In the genomic region with DNA sequence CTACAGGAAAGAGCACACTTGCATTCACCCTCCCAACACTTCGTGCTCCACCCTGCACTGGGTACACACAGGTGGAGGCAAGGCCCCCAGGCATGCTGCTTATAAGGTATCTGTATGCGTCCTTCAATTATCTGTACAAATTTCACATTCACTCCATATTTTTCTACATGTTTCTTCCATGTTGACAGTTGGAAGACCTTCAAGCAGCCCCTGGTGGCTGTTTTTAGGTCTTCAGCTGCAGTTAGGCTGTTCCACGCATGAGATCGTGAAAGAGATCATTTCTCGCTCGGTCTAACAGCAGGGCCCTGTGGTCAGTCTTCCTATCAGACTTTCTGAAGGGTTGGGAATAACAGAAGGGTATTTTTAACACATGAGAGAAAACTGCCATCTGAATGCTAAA, we compare ENCODE assay signal across 21 cellular contexts. TPM values are rescaled to one million over a fixed set of nuclear protein-coding genes. Genes with fewer than 3 reads are reported as not detected.
A peak's percentile ranks its signal among the peaks of the same experiment; 100 is the strongest.
DNase-seq lines count a peak whose midpoint lies in the region; ATAC-seq, FAIRE-seq and TF ChIP-seq lines count a peak whose summit lies in the region.
"Had no signal": no experiment of that assay in that cellular context is flagged by ENCODE, and none has a peak within 500 bp of the region (broad histone marks: within the 10 kb centered on the region; RNA-seq: fewer than 3 reads in every experiment).

No MANE protein-coding gene starts in this region.

- no peaks in the 10 kb centered on the region for H3K27me3 Mint-ChIP-seq in MCF 10A (ENCODE audit: insufficient read depth, unreplicated experiment)
- H3K27me3 Mint-ChIP-seq in stimulated activated memory B cell treated with anti-CD40 and anti-IgM and Interleukin-4, amounts not matched to agents 10 μg/mL and 1 μg/mL and 100 μg/mL, for 72 hours = no peaks in the 10 kb centered on the region
- H3K27me3 Mint-ChIP-seq: activated naive CD8-positive, alpha-beta T cell treated with anti-CD3 and anti-CD28 coated beads for 36 hours had no signal

- H3K9me3 ChIP-seq in mammary epithelial cell (replicated peaks; ENCODE audit: insufficient read depth, low read length) (no peaks in the 10 kb centered on the region), OCI-LY7 (ENCODE audit: low read length) (peaks cover 22% of the 10 kb centered on the region; the same call in 1 of the 2 replicates), kidney (ENCODE audit: control insufficient read depth in 1 of 2, low read length in 2 of 2) (no peaks in the 10 kb centered on the region)
- H3K9me3 ChIP-seq: colonic mucosa had no signal

- H3K4me1 Mint-ChIP-seq in MCF 10A (ENCODE audit: insufficient read depth, unreplicated experiment) = peaks cover 7% of the 10 kb centered on the region
- H3K4me1 Mint-ChIP-seq in stimulated activated memory B cell treated with anti-CD40 and anti-IgM and Interleukin-4, amounts not matched to agents 10 μg/mL and 1 μg/mL and 100 μg/mL, for 72 hours = peaks cover 34% of the 10 kb centered on the region
- H3K4me1 Mint-ChIP-seq: activated naive CD8-positive, alpha-beta T cell treated with anti-CD3 and anti-CD28 coated beads for 36 hours had no signal

- H3K4me3 Mint-ChIP-seq in MCF 10A (ENCODE audit: unreplicated experiment) = no peak overlapping the region
- no peak overlapping the region for H3K4me3 Mint-ChIP-seq in stimulated activated memory B cell treated with anti-CD40 and anti-IgM and Interleukin-4, amounts not matched to agents 10 μg/mL and 1 μg/mL and 100 μg/mL, for 72 hours
- H3K4me3 Mint-ChIP-seq: activated naive CD8-positive, alpha-beta T cell treated with anti-CD3 and anti-CD28 coated beads for 36 hours had no signal

- BruUV-seq in MCF 10A (replicated peaks; lab: Mats Ljungman, UMichigan) = no TSS peak
- no TSS peak for BruUV-seq in mammary epithelial cell (replicated peaks; lab: Mats Ljungman, UMichigan)
- BruUV-seq in OCI-LY7 (replicated peaks; lab: Mats Ljungman, UMichigan) = no TSS peak

- H3K79me2 ChIP-seq in mammary epithelial cell (ENCODE audit: insufficient read depth, low read length) = no peaks in the 10 kb centered on the region
- no peaks in the 10 kb centered on the region for H3K79me2 ChIP-seq in OCI-LY7 (ENCODE audit: insufficient read depth, low read depth, low read length)

- in situ Hi-C loops in mammary epithelial cell (cut with MboI; ENCODE audit: low sequenced_read_pairs in 2 of 2) = no loop called here

- no peak overlapping the region for H3K27ac Mint-ChIP-seq in MCF 10A (ENCODE audit: low read depth, unreplicated experiment)
- peak overlapping the region; percentile 45 for H3K27ac Mint-ChIP-seq in stimulated activated memory B cell treated with anti-CD40 and anti-IgM and Interleukin-4, amounts not matched to agents 10 μg/mL and 1 μg/mL and 100 μg/mL, for 72 hours
- H3K27ac Mint-ChIP-seq: activated naive CD8-positive, alpha-beta T cell treated with anti-CD3 and anti-CD28 coated beads for 36 hours had no signal

- no peak for FAIRE-seq in kidney (lab: Jason Lieb, UNC)
- FAIRE-seq: endometrium, TTC549, urothelium cell line had no signal

- H3K4me3 ChIP-seq in mammary epithelial cell (replicated peaks in 1 of 3; ENCODE audit: insufficient read depth in 1 of 3, low read depth in 2 of 3, low read length in 3 of 3) = no peak overlapping the region
- no peak overlapping the region for H3K4me3 ChIP-seq in OCI-LY7 (ENCODE audit: low read depth, low read length, poor library complexity, severe bottlenecking)
- H3K4me3 ChIP-seq in kidney (ENCODE audit: low read length in 2 of 2) = no peak overlapping the region
- H3K4me3 ChIP-seq: BLaER1 treated with 17β-estradiol and CSF1 and Interleukin-3, amounts not matched to agents 10 nM and 100 nM; colonic mucosa; spleen had no signal

- no peak overlapping the region for H2AFZ ChIP-seq in mammary epithelial cell (ENCODE audit: low read depth, low read length)
- no peak overlapping the region for H2AFZ ChIP-seq in OCI-LY7 (ENCODE audit: low read length)

- H3K4me1 ChIP-seq in mammary epithelial cell (ENCODE audit: insufficient read depth, low read length) (no peaks in the 10 kb centered on the region), OCI-LY7 (ENCODE audit: insufficient read depth, low read length, poor library complexity, severe bottlenecking) (peaks cover 17% of the 10 kb centered on the region), kidney (ENCODE audit: control insufficient read depth in 1 of 2, insufficient read depth in 1 of 2, low read depth in 1 of 2, low read length in 2 of 2) (no peaks in the 10 kb centered on the region)
- H3K4me1 ChIP-seq: colonic mucosa, foreskin keratinocyte, spleen had no signal

- no peak overlapping the region for H3K4me2 ChIP-seq in mammary epithelial cell (ENCODE audit: insufficient read depth, low read depth, low read length)
- no peak overlapping the region for H3K4me2 ChIP-seq in OCI-LY7 (ENCODE audit: low read length)
- H3K4me2 ChIP-seq: BLaER1 treated with 17β-estradiol and CSF1 and Interleukin-3, amounts not matched to agents 10 nM and 100 nM had no signal

- ATAC-seq in stimulated activated memory B cell treated with anti-CD40 and anti-IgM and Interleukin-4, amounts not matched to agents 10 μg/mL and 1 μg/mL and 100 μg/mL, for 72 hours = no peak
- no peak for ATAC-seq in HG03196 (IDR thresholded peaks at IDR 0.05; ENCODE audit: unreplicated experiment)
- ATAC-seq: foreskin keratinocyte had no signal

- 88% methylated on average over 6 of the region's 6 CpGs for WGBS in mammary epithelial cell (ENCODE audit: low coverage, missing lambda C conversion rate)

- peak; percentile 5 for TF ChIP-seq CTCF in MCF 10A (IDR thresholded peaks at IDR 0.05; ENCODE audit: unreplicated experiment)
- TF ChIP-seq CTCF in mammary epithelial cell (conservative IDR thresholded peaks at IDR 0.05 in 1 of 2, IDR thresholded peaks at IDR 0.05 in 1 of 2; ENCODE audit: extremely low read depth in 1 of 2, insufficient read depth in 1 of 2, low read depth in 1 of 2, low read length in 2 of 2) = no peak
- peak; percentile 45 for TF ChIP-seq CTCF in OCI-LY7 (conservative IDR thresholded peaks at IDR 0.05; ENCODE audit: low read length)
- no peak for TF ChIP-seq CTCF in kidney (IDR thresholded peaks at IDR 0.05; ENCODE audit: borderline replicate concordance, extremely low read depth, insufficient read depth)

- POLR2A ChIA-PET in MCF 10A (lab: Yijun Ruan, JAX) = no interaction called here
- POLR2A ChIA-PET in OCI-LY7 (lab: Charles Lee) = interaction anchor here (0.6 kb wide), 1 partner anchor 9 kb away, joined by 3 read pairs; no protein-coding TSS in a partner anchor

- H3K27ac ChIP-seq in mammary epithelial cell (ENCODE audit: insufficient read depth, low read depth, low read length) (no peak overlapping the region), OCI-LY7 (ENCODE audit: low read depth, low read length, poor library complexity, severe bottlenecking) (no peak overlapping the region), kidney (ENCODE audit: low read depth in 2 of 2, low read length in 2 of 2) (no peak overlapping the region)
- H3K27ac ChIP-seq: BLaER1 treated with 17β-estradiol and CSF1 and Interleukin-3, amounts not matched to agents 10 nM and 100 nM; colonic mucosa; foreskin keratinocyte; HL-60; spleen had no signal

- no peak overlapping the region for H3K9ac ChIP-seq in mammary epithelial cell (ENCODE audit: insufficient read depth, low read length)
- no peak overlapping the region for H3K9ac ChIP-seq in kidney (ENCODE audit: low read length in 2 of 2)
- H3K9ac ChIP-seq: BLaER1 treated with 17β-estradiol and CSF1 and Interleukin-3, amounts not matched to agents 10 nM and 100 nM had no signal

- CTCF ChIA-PET in MCF 10A (lab: Yijun Ruan, JAX) (no interaction called here), mammary epithelial cell (lab: Charles Lee; ENCODE audit: low non-redundant PET) (no interaction called here), OCI-LY7 (lab: Charles Lee; ENCODE audit: unreplicated experiment) (no interaction called here)

- H3K9me3 Mint-ChIP-seq in MCF 10A (ENCODE audit: unreplicated experiment) = peaks cover 5% of the 10 kb centered on the region
- peaks cover 9% of the 10 kb centered on the region for H3K9me3 Mint-ChIP-seq in stimulated activated memory B cell treated with anti-CD40 and anti-IgM and Interleukin-4, amounts not matched to agents 10 μg/mL and 1 μg/mL and 100 μg/mL, for 72 hours

- H4K20me1 ChIP-seq in mammary epithelial cell (ENCODE audit: insufficient read depth, low read length) (no peaks in the 10 kb centered on the region), OCI-LY7 (ENCODE audit: insufficient read depth, low read length) (no peaks in the 10 kb centered on the region)
- H4K20me1 ChIP-seq: BLaER1 treated with 17β-estradiol and CSF1 and Interleukin-3, amounts not matched to agents 10 nM and 100 nM had no signal

- dilution Hi-C loops in mammary epithelial cell (cut with HindIII; ENCODE audit: low sequenced_read_pairs) = loop anchor here (5.0 kb wide), 1 partner anchor 77 kb away; no protein-coding TSS in a partner anchor

- no peaks in the 10 kb centered on the region for H3K27me3 ChIP-seq in mammary epithelial cell (ENCODE audit: insufficient read depth, low read length)
- H3K27me3 ChIP-seq: BLaER1 treated with 17β-estradiol and CSF1 and Interleukin-3, amounts not matched to agents 10 nM and 100 nM; colonic mucosa; foreskin keratinocyte; spleen had no signal

- H3K36me3 ChIP-seq in mammary epithelial cell (ENCODE audit: insufficient read depth, low read length) (no peaks in the 10 kb centered on the region), OCI-LY7 (ENCODE audit: insufficient read depth, low read length) (peaks cover 7% of the 10 kb centered on the region; the same call in 1 of the 2 replicates), kidney (ENCODE audit: control insufficient read depth in 1 of 2, insufficient read depth in 2 of 2, low read length in 2 of 2) (no peaks in the 10 kb centered on the region)
- H3K36me3 ChIP-seq: colonic mucosa had no signal

- DNase-seq in MCF 10A (ENCODE audit: unreplicated experiment) (no peak), mammary epithelial cell (no peak), OCI-LY7 (ENCODE audit: low spot score) (no peak), erythroblast (lab: John Stamatoyannopoulos, UW) (peak; percentile 14 to 27), kidney (no peak), head of caudate nucleus (no peak)
- DNase-seq: activated naive CD8-positive, alpha-beta T cell treated with anti-CD3 and anti-CD28 coated beads for 36 hours; colonic mucosa; foreskin keratinocyte; hippocampal formation; NCI-H2171 treated with DMSO at 0.1 percent for 48 hours; NCI-H526 treated with DMSO at 0.1 percent for 48 hours; SHP77 treated with DMSO at 0.1 percent for 48 hours; spleen had no signal

- intact Hi-C loops in MCF 10A (cut with micrococcal nuclease) (no loop called here), mammary epithelial cell (cut with micrococcal nuclease) (no loop called here), OCI-LY7 (cut with micrococcal nuclease; ENCODE audit: unreplicated experiment) (no loop called here), kidney (cut with DNase I) (no loop called here), head of caudate nucleus (cut with DNase I) (no loop called here)

- TF ChIP-seq POLR2A in erythroblast (IDR thresholded peaks at IDR 0.05; ENCODE audit: low read length) = no peak

- H3K36me3 Mint-ChIP-seq in MCF 10A (ENCODE audit: insufficient read depth, unreplicated experiment) = no peaks in the 10 kb centered on the region
- H3K36me3 Mint-ChIP-seq in stimulated activated memory B cell treated with anti-CD40 and anti-IgM and Interleukin-4, amounts not matched to agents 10 μg/mL and 1 μg/mL and 100 μg/mL, for 72 hours = peaks cover 75% of the 10 kb centered on the region

- H3K9me2 ChIP-seq in OCI-LY7 (ENCODE audit: insufficient read depth, low read length) = no peaks in the 10 kb centered on the region

RNA-seq across cellular contexts. Expression of a gene that starts 47.1 kb away (rescaled TPM):
- total RNA-seq in MCF 10A (2022) = 2.4 and 2.6 TPM in 2 replicates
- 1 to 10 TPM in 1 of 2 donors, under 1 TPM in 1; 0.61 to 3.2 TPM for total RNA-seq in mammary epithelial cell
- polyA plus RNA-seq in mammary epithelial cell = 0.48 TPM
- 1.1 TPM for polyA minus RNA-seq in mammary epithelial cell
- total RNA-seq in OCI-LY7 (2014; rRNA removed; shearing (Covaris generic)) = 3.6 and 4.5 TPM in 2 replicates
- 8.0 and 9.1 TPM in 2 replicates for total RNA-seq in OCI-LY7 (2022)
- total RNA-seq in kidney = 11.6 TPM
- polyA plus RNA-seq in kidney (ENCODE audit: insufficient read depth, low read depth, low replicate concordance) = 1.8 TPM

Comparison
In these comparisons a context has a peak if more than half of its experiments do, and no peak if none do; other contexts are left out.
1. CTCF ChIP-seq: peak in MCF 10A (single experiment) and OCI-LY7 (single experiment); none in mammary epithelial cell (0 of 2) and kidney (single experiment).
2. DNase-seq: peak in erythroblast (2 of 2); none in MCF 10A (single experiment), mammary epithelial cell (single experiment), OCI-LY7 (single experiment), kidney (single experiment) and head of caudate nucleus (0 of 42).